Comparison of ENCODE assay signal across 15 cellular contexts in the genomic region with DNA sequence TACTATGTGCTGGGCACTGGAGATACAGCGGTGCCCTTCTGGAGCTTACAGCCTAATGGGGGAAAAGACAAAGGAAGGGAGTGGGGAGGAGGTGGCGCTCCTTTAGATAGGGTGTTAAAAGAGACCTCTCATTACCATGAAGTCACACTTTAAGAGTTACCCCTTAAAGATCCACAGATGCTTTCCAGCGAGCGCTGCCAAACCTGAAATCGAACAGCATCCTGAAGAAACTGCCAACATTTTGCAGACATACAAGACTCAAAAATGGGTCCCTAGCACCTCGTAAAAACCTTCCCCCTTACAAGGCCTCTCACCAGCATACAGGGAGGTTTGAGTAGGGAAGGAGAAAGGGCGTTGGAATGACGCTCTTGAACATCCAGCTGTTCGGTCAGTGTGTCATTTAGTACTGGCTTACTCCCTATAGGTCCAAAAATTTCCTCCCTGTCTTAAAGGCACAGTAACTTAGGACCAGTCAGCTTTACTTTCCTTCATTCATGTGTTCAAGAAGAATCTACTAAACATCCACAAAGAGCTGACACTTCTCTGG. TPM values are rescaled to one million over a fixed set of nuclear protein-coding genes. Genes with fewer than 3 reads are reported as not detected.
DNase-seq lines count a peak whose midpoint lies in the region; ATAC-seq and TF ChIP-seq lines count a peak whose summit lies in the region.
"Had no signal": no experiment of that assay in that cellular context is flagged by ENCODE, and none has a peak within 500 bp of the region (broad histone marks: within the 10 kb centered on the region; RNA-seq: fewer than 3 reads in every experiment).

No MANE protein-coding gene starts in this region.

- WGBS in psoas muscle, 3 donors = 30 to 47% (median 40%) methylated on average over 9 of the region's 9 CpGs

- in situ Hi-C loops in G401 (cut with HindIII; ENCODE audit: low sequenced_read_pairs) = no loop called here
- in situ Hi-C loops in SK-MEL-5 (cut with HindIII; ENCODE audit: low pct_unique_long_range_greater_than_20kb, low sequenced_read_pairs) = no loop called here

- H3K36me3 ChIP-seq in psoas muscle (ENCODE audit: insufficient read depth in 1 of 2, low read depth in 1 of 2) = no peaks in the 10 kb centered on the region
- H3K36me3 ChIP-seq: BE2C had no signal

- H3K9me3 Mint-ChIP-seq in glutamatergic neuron (ENCODE audit: unreplicated experiment) = no peaks in the 10 kb centered on the region
- H3K9me3 Mint-ChIP-seq: activated T-cell treated with anti-CD3 and anti-CD28 coated beads, Interleukin-2, amount 50 U/mL, for 4 hours; stimulated activated naive CD8-positive, alpha-beta T cell treated with anti-CD3 and anti-CD28 coated beads, Interleukin-15, Interleukin-2, amounts not matched to agents 100 ng/mL and 50 ng/mL, for 24 hours had no signal

- peak overlapping the region; percentile 97 for H3K27ac Mint-ChIP-seq in glutamatergic neuron (ENCODE audit: unreplicated experiment)
- H3K27ac Mint-ChIP-seq: stimulated activated naive CD8-positive, alpha-beta T cell treated with anti-CD3 and anti-CD28 coated beads, Interleukin-15, Interleukin-2, amounts not matched to agents 100 ng/mL and 50 ng/mL, for 24 hours had no signal

- H3K4me1 ChIP-seq in psoas muscle = no peaks in the 10 kb centered on the region
- H3K4me1 ChIP-seq: BE2C had no signal

- H3K27me3 ChIP-seq in psoas muscle (ENCODE audit: insufficient read depth in 3 of 3, low read length in 2 of 3) = no peaks in the 10 kb centered on the region
- H3K27me3 ChIP-seq: BE2C had no signal

- H3K4me1 Mint-ChIP-seq in glutamatergic neuron (ENCODE audit: low read depth, unreplicated experiment) = peaks cover 26% of the 10 kb centered on the region

- no peak for TF ChIP-seq CTCF in glutamatergic neuron (IDR thresholded peaks at IDR 0.05; ENCODE audit: partially characterized antibody, unreplicated experiment)
- no peak for TF ChIP-seq CTCF in psoas muscle (IDR thresholded peaks at IDR 0.05)

- no peak overlapping the region for H3K4me3 Mint-ChIP-seq in glutamatergic neuron (ENCODE audit: unreplicated experiment)
- H3K4me3 Mint-ChIP-seq: activated T-cell treated with anti-CD3 and anti-CD28 coated beads, Interleukin-2, amount 50 U/mL, for 4 hours; stimulated activated naive CD8-positive, alpha-beta T cell treated with anti-CD3 and anti-CD28 coated beads, Interleukin-15, Interleukin-2, amounts not matched to agents 100 ng/mL and 50 ng/mL, for 24 hours had no signal

- H3K36me3 Mint-ChIP-seq in glutamatergic neuron (ENCODE audit: unreplicated experiment) = no peaks in the 10 kb centered on the region

- no peak overlapping the region for H3K4me3 ChIP-seq in psoas muscle

- DNase-seq in G401 (ENCODE audit: low spot score) (peak; percentile 4), SK-MEL-5 (ENCODE audit: low read depth, low spot score) (peak; percentile 1), glutamatergic neuron (no peak), psoas muscle (no peak), C1 segment of cervical spinal cord (lab: John Stamatoyannopoulos, UW) (no peak), iPS-NIHi11 (ENCODE audit: low spot score) (no peak), amniotic stem cell (lab: John Stamatoyannopoulos, UW) (no peak)
- DNase-seq: activated CD4-positive, alpha-beta T cell treated with anti-CD3 and anti-CD28 coated beads, Interleukin-2, amount 50 U/mL, for 4 hours; activated T-cell treated with anti-CD3 and anti-CD28 coated beads, Interleukin-2, amount 50 U/mL, for 4 hours; BE2C; Karpas-422; NCI-H1436 treated with DMSO at 0.1 percent for 48 hours; NCI-H446 had no signal

- intact Hi-C loops in psoas muscle (cut with DNase I) = no loop called here

- H3K27ac ChIP-seq in psoas muscle = no peak overlapping the region

- peak in 3 of 4 donors; percentile 56 to 74 (median 60) for ATAC-seq in psoas muscle
- no peak for ATAC-seq in HG02885 (IDR thresholded peaks at IDR 0.05; ENCODE audit: poor library complexity, unreplicated experiment)
- ATAC-seq: activated T-cell treated with anti-CD3 and anti-CD28 coated beads, Interleukin-2, amount 50 U/mL, for 4 hours had no signal

- H3K27me3 Mint-ChIP-seq in glutamatergic neuron (ENCODE audit: unreplicated experiment) = peaks cover 6% of the 10 kb centered on the region
- H3K27me3 Mint-ChIP-seq: stimulated activated naive CD8-positive, alpha-beta T cell treated with anti-CD3 and anti-CD28 coated beads, Interleukin-15, Interleukin-2, amounts not matched to agents 100 ng/mL and 50 ng/mL, for 24 hours had no signal

- H3K9me3 ChIP-seq in psoas muscle = no peaks in the 10 kb centered on the region
- H3K9me3 ChIP-seq: BE2C had no signal

RNA-seq across cellular contexts. Expression of a gene that starts 45.3 kb away (rescaled TPM):
- total RNA-seq in G401 (2014; rRNA removed; shearing (Covaris generic)) = 273 and 402 TPM in 2 replicates
- total RNA-seq in SK-MEL-5 (2014; rRNA removed; shearing (Covaris generic)) = 93.8 and 109 TPM in 2 replicates
- 87.1 and 89.1 TPM in 2 replicates for polyA plus RNA-seq in SK-MEL-5 (2015; cell fraction: cytosol; rRNA removed)
- polyA plus RNA-seq in SK-MEL-5 (2015; cell fraction: nucleus; rRNA removed) = 15.5 and 24.1 TPM in 2 replicates
- total RNA-seq in glutamatergic neuron (ENCODE audit: unreplicated experiment) (239 TPM), psoas muscle (10 to 100 TPM in 3 of 4 donors, 1 to 10 TPM in 1; 6.3 to 15.4 (median 10.7) TPM)
- polyA plus RNA-seq in psoas muscle = 10 to 100 TPM in 1 of 3 donors, 1 to 10 TPM in 2; 7.1 to 12.0 (median 9.8) TPM

Comparison
In these comparisons a context has a peak if more than half of its experiments do, and no peak if none do; other contexts are left out.
1. DNase-seq: peak in G401 (single experiment) and SK-MEL-5 (single experiment); none in glutamatergic neuron (single experiment), psoas muscle (0 of 2), C1 segment of cervical spinal cord (0 of 14), iPS-NIHi11 (single experiment) and amniotic stem cell (single experiment).